Comparison of ENCODE assay signal across 30 cellular contexts in the genomic region with DNA sequence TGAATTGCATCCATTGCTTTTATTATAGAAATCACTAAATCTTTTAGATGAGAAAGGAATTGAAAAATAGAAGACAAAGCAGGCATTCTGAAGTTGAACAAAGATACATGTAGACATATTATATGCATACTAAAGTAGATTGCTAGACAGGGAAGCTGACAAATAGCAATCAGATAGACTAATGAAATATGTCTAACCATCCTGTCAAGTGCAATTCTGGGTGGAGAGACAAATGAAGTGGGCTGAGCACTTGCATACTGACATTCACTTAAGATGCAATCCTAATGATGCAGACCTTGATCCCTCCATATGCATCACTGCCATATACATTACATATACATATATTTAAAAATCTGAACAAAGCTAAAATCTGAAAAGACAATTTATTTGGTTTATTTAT.
"Had no signal": no experiment of that assay in that cellular context is flagged by ENCODE, and none has a peak within 500 bp of the region (broad histone marks: within the 10 kb centered on the region; RNA-seq: fewer than 3 reads in every experiment).

No MANE protein-coding gene starts in this region.

- H3K27ac ChIP-seq: adrenal gland, ascending aorta, body of pancreas, brain microvascular endothelial cell, breast epithelium, cardiac muscle cell had no signal

- H3K36me3 ChIP-seq: adrenal gland, ascending aorta, brain microvascular endothelial cell, breast epithelium, cardiac muscle cell had no signal

- FAIRE-seq: astrocyte, bronchial epithelial cell had no signal

- DNase-seq: activated effector memory CD4-positive, alpha-beta T cell treated with anti-CD3 and anti-CD28 coated beads, Interleukin-2, amount 50 U/mL, for 16 hours; activated effector memory CD4-positive, alpha-beta T cell treated with Interleukin-2 at 50 U/mL for 16 hours; activated gamma-delta T cell; activated gamma-delta T cell treated with Interleukin-2 at 50 U/mL for 16 hours; activated naive CD4-positive, alpha-beta T cell; activated naive CD4-positive, alpha-beta T cell treated with anti-CD3 and anti-CD28 coated beads for 36 hours; activated naive CD4-positive, alpha-beta T cell treated with anti-CD3 and anti-CD28 coated beads, Interleukin-2, amount 10 ng/mL, durations not matched to agents 7 days and 5 days; activated naive CD4-positive, alpha-beta T cell treated with anti-CD3 and anti-CD28 coated beads, Interleukin-2, amount 50 U/mL, for 16 hours; activated naive CD4-positive, alpha-beta T cell treated with Interleukin-2 at 50 U/mL for 16 hours; activated naive CD8-positive, alpha-beta T cell treated with anti-CD3 and anti-CD28 coated beads for 36 hours; activated naive CD8-positive, alpha-beta T cell treated with anti-CD3 and anti-CD28 coated beads, Interleukin-2, amount 10 ng/mL, durations not matched to agents 7 days and 5 days; activated naive CD8-positive, alpha-beta T cell treated with anti-CD3 and anti-CD28 coated beads, Interleukin-2, amount 50 U/mL, for 24 hours; activated T-cell treated with anti-CD3 and anti-CD28 coated beads, Interleukin-2, amount 50 U/mL, for 4 hours; activated T-cell treated with anti-CD3 and anti-CD28 coated beads, Interleukin-2, amount 50 U/mL, for 48 hours; activated T-cell treated with anti-CD3 and anti-CD28 coated beads, Interleukin-2, amount 50 U/mL, for 72 hours; adrenal gland; amniotic stem cell; amygdala; anterior cingulate cortex; aorta; body of pancreas; brain microvascular endothelial cell; caudate nucleus; central memory CD4-positive, alpha-beta T cell; cerebellar nuclear complex had no signal

- H3K9me3 ChIP-seq: adrenal gland, ascending aorta, body of pancreas, breast epithelium had no signal

- H3K4me3 ChIP-seq: adrenal gland, ascending aorta, body of pancreas, breast epithelium, cardiac muscle cell had no signal

- H3K27me3 ChIP-seq: adrenal gland, ascending aorta, body of pancreas, brain microvascular endothelial cell, breast epithelium, cardiac muscle cell had no signal
